1 cellular context compared by ENCODE assay signal in genomic region chr15:78841307-78841706, GRCh38.
TF ChIP-seq lines count a peak whose summit lies in the region.

No MANE protein-coding gene starts in this region.

TF ChIP-seq in IMR-90, 13 proteins besides CTCF, POLR2A, EP300 and RAD21:
- TF ChIP-seq RCOR1 (IDR thresholded peaks at IDR 0.05; ENCODE audit: insufficient replicate concordance, low read length) = no peak
- no peak for TF ChIP-seq FOS (IDR thresholded peaks at IDR 0.05; ENCODE audit: low read depth, low read length)
- TF ChIP-seq SMC3 (IDR thresholded peaks at IDR 0.05; ENCODE audit: low read depth, low read length) = no peak
- no peak for TF ChIP-seq USF2 (IDR thresholded peaks at IDR 0.05; ENCODE audit: low read depth, low read length)
